23 cellular contexts compared by ENCODE assay signal in genomic region chr4:24836843-24837242, GRCh38. TPM values are rescaled to one million over a fixed set of nuclear protein-coding genes. Genes with fewer than 3 reads are reported as not detected.
"Had no signal": no experiment of that assay in that cellular context is flagged by ENCODE, and none has a peak within 500 bp of the region (broad histone marks: within the 10 kb centered on the region; RNA-seq: fewer than 3 reads in every experiment).

No MANE protein-coding gene starts in this region.

- H3K9me3 ChIP-seq: gastroesophageal sphincter, lower lobe of right lung, mucosa of descending colon, right lobe of liver, vagina had no signal

- H3K4me1 ChIP-seq: lower lobe of right lung had no signal

- H3K36me3 ChIP-seq: brain microvascular endothelial cell, right lobe of liver had no signal

- DNase-seq: activated B cell treated with CpG ODN at 0.5 μM for 24 hours; activated CD4-positive, alpha-beta T cell treated with anti-CD3 and anti-CD28 coated beads for 36 hours; activated CD4-positive, alpha-beta T cell treated with anti-CD3 and anti-CD28 coated beads, Interleukin-2, amount 50 U/mL, for 4 hours; activated gamma-delta T cell; anterior cingulate cortex; brain microvascular endothelial cell; effector memory CD4-positive, alpha-beta T cell; head of caudate nucleus; islet precursor cell; left cardiac atrium; lower lobe of right lung; mesendoderm; mucosa of descending colon; naive B cell; posterior cingulate gyrus; right lobe of liver; stimulated activated CD4-positive, alpha-beta T cell treated with anti-CD3 and anti-CD28 coated beads, Interleukin-1b, Interleukin-23, amount 100 ng/mL, for 48 hours; stimulated activated naive CD8-positive, alpha-beta T cell treated with anti-CD3 and anti-CD28 coated beads, Interleukin-15, amount 100 ng/mL, for 72 hours; T-helper 17 cell had no signal

- H3K27me3 ChIP-seq: brain microvascular endothelial cell, gastroesophageal sphincter, right lobe of liver, vagina had no signal

- H3K4me3 ChIP-seq: gastroesophageal sphincter, lower lobe of right lung, mucosa of descending colon, right lobe of liver, skin epidermis, vagina had no signal

- H3K27ac ChIP-seq: brain microvascular endothelial cell, lower lobe of right lung, right lobe of liver, skin epidermis, vagina had no signal

- ATAC-seq: activated CD4-positive, alpha-beta T cell treated with anti-CD3 and anti-CD28 coated beads for 36 hours; gastroesophageal sphincter; left cardiac atrium; lower lobe of right lung; mucosa of descending colon; stimulated activated naive CD8-positive, alpha-beta T cell treated with anti-CD3 and anti-CD28 coated beads, Interleukin-15, amount 100 ng/mL, for 72 hours; T-helper 17 cell had no signal

RNA-seq across cellular contexts. Expression of gene SOD3, which starts 41.5 kb away (rescaled TPM):
- total RNA-seq: activated B cell treated with CpG ODN at 0.5 μM for 24 hours; activated CD4-positive, alpha-beta T cell treated with anti-CD3 and anti-CD28 coated beads for 36 hours; dermis microvascular lymphatic vessel endothelial cell; T-helper 17 cell had no signal
